11 cellular contexts compared by ENCODE assay signal in genomic region chr22:35183917-35184316, GRCh38.
"Had no signal": no experiment of that assay in that cellular context is flagged by ENCODE, and none has a peak within 500 bp of the region (broad histone marks: within the 10 kb centered on the region; RNA-seq: fewer than 3 reads in every experiment).

No MANE protein-coding gene starts in this region.

- H3K4me3 Mint-ChIP-seq: GM23338, H9, HFFc6 had no signal

- H3K4me2 ChIP-seq: GM23338 had no signal

- H3K9me3 Mint-ChIP-seq: HFFc6 had no signal

- H3K9ac ChIP-seq: GM23248 had no signal

- H3K27ac ChIP-seq: GM23248 had no signal

- H3K4me1 ChIP-seq: HAP-1 had no signal

- H3K4me3 ChIP-seq: GM23248, GM23338, HAP-1 had no signal

- H3K27ac Mint-ChIP-seq: GM23338, HFFc6 had no signal

- H2AFZ ChIP-seq: GM23248, GM23338 had no signal

- FAIRE-seq: H1, H54 had no signal

- H3K36me3 ChIP-seq: HAP-1 had no signal

- DNase-seq: GM23248, GOT3, H7, H9, HCEC 1CT, HFFc6 had no signal

- ATAC-seq: GM23338, HCT116 had no signal

- H3K4me1 Mint-ChIP-seq: GM23338, H9 had no signal

- H3K9me3 ChIP-seq: HAP-1 had no signal
